ENCODE assay signal across 17 cellular contexts in the genomic region with DNA sequence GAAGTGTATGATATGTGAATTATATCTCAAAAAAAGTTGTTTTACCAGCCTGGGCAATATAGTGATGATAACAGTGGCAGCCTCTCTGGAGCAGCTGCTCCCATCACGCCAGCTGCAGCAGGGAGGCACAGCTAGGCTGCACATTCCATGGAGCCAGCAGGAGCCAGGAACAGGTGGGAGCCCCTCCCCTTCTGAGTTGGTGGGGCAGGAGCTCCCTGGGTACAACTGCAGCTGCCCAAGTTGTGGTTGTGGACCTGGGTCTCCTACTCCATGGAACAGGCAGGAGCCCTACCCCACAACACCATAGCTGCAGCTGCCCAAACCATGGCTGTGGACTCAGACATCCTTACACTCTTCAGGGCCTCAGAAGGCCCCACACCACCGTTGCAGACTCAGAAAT. TPM values are rescaled to one million over a fixed set of nuclear protein-coding genes. Genes with fewer than 3 reads are reported as not detected.
DNase-seq lines count a peak whose midpoint lies in the region; ATAC-seq and TF ChIP-seq lines count a peak whose summit lies in the region.
"Had no signal": no experiment of that assay in that cellular context is flagged by ENCODE, and none has a peak within 500 bp of the region (broad histone marks: within the 10 kb centered on the region; RNA-seq: fewer than 3 reads in every experiment).

No MANE protein-coding gene starts in this region.

- intact Hi-C loops in PC-9 (cut with micrococcal nuclease; ENCODE audit: unreplicated experiment), result no loop called here

- H3K9ac ChIP-seq in trophoblast cell (ENCODE audit: low read length), result no peak overlapping the region
- H3K9ac ChIP-seq: BLaER1 treated with 17β-estradiol and CSF1 and Interleukin-3, amounts not matched to agents 10 nM and 100 nM had no signal

- H2BK120ac ChIP-seq in trophoblast cell (ENCODE audit: insufficient read depth, low read length, poor library complexity), result no peak overlapping the region

- H3K4me2 ChIP-seq in trophoblast cell (ENCODE audit: low read length), result no peak overlapping the region
- H3K4me2 ChIP-seq in PC-9, result no peak overlapping the region
- H3K4me2 ChIP-seq: BLaER1 treated with 17β-estradiol and CSF1 and Interleukin-3, amounts not matched to agents 10 nM and 100 nM; GM23338 had no signal

- CTCF ChIA-PET in PC-9 (lab: Charles Lee), result no interaction called here

- H3K4me1 ChIP-seq in trophoblast cell (ENCODE audit: control insufficient read depth in 1 of 2, insufficient read depth in 2 of 2, low read length in 2 of 2), result no peaks in the 10 kb centered on the region
- no peaks in the 10 kb centered on the region for H3K4me1 ChIP-seq in PC-9 (replicated peaks; ENCODE audit: insufficient read depth)
- H3K4me1 ChIP-seq: BLaER1 treated with 17β-estradiol and CSF1 and Interleukin-3, amounts not matched to agents 10 nM and 100 nM had no signal

- H3K23ac ChIP-seq in trophoblast cell (ENCODE audit: low read length), result no peak overlapping the region

- H3F3A ChIP-seq in PC-9 (ENCODE audit: insufficient read depth, low read depth), result no peaks in the 10 kb centered on the region

- H2BK12ac ChIP-seq in trophoblast cell (ENCODE audit: low read length), result no peak overlapping the region

- H3K4ac ChIP-seq in trophoblast cell (ENCODE audit: low read depth, low read length), result no peak overlapping the region

- BruUV-seq in PC-9 (replicated peaks; lab: Mats Ljungman, UMichigan), result no TSS peak

- H3K79me1 ChIP-seq in trophoblast cell (ENCODE audit: low read length), result no peaks in the 10 kb centered on the region

- no CpG with 5 or more reads among the region's 2 CpGs for WGBS in trophoblast cell (ENCODE audit: extremely low coverage, insufficient coverage, insufficient read length)

- no peak overlapping the region for H2BK5ac ChIP-seq in trophoblast cell (ENCODE audit: low read depth, low read length, poor library complexity)

- TF ChIP-seq CTCF in PC-9 (conservative IDR thresholded peaks at IDR 0.05), result no peak

- H3K27ac ChIP-seq in trophoblast cell (ENCODE audit: low read depth, low read length) (no peak overlapping the region), PC-9 (no peak overlapping the region)
- H3K27ac ChIP-seq: BLaER1 treated with 17β-estradiol and CSF1 and Interleukin-3, amounts not matched to agents 10 nM and 100 nM had no signal

- no peaks in the 10 kb centered on the region for H3K4me1 Mint-ChIP-seq in stimulated activated naive CD8-positive, alpha-beta T cell treated with anti-CD3 and anti-CD28 coated beads, Interleukin-15, amount 100 ng/mL, for 72 hours
- H3K4me1 Mint-ChIP-seq: B cell; CD8-positive, alpha-beta memory T cell; GM23338; IgD-negative memory B cell had no signal

- H3K27me3 Mint-ChIP-seq in stimulated activated naive CD8-positive, alpha-beta T cell treated with anti-CD3 and anti-CD28 coated beads, Interleukin-15, amount 100 ng/mL, for 72 hours, result peaks cover 13% of the 10 kb centered on the region

- H3K79me2 ChIP-seq in trophoblast cell (ENCODE audit: control insufficient read depth, insufficient read depth, low read length, poor library complexity) (no peaks in the 10 kb centered on the region), PC-9 (ENCODE audit: low read depth) (no peaks in the 10 kb centered on the region)

- no peaks in the 10 kb centered on the region for H4K20me1 ChIP-seq in PC-9 (ENCODE audit: insufficient read depth)
- H4K20me1 ChIP-seq: BLaER1 treated with 17β-estradiol and CSF1 and Interleukin-3, amounts not matched to agents 10 nM and 100 nM had no signal

- no peak overlapping the region for H3K18ac ChIP-seq in trophoblast cell (ENCODE audit: low read length)

- H4K8ac ChIP-seq in trophoblast cell (ENCODE audit: low read depth, low read length), result no peak overlapping the region

- no peaks in the 10 kb centered on the region for H3K36me3 ChIP-seq in trophoblast cell (ENCODE audit: control insufficient read depth in 1 of 2, insufficient read depth in 2 of 2, low read length in 2 of 2)
- no peaks in the 10 kb centered on the region for H3K36me3 ChIP-seq in PC-9 (ENCODE audit: low read depth)

- H3K4me3 ChIP-seq in trophoblast cell (ENCODE audit: low read depth, low read length) (peak overlapping the region; percentile 35), PC-9 (no peak overlapping the region)
- H3K4me3 ChIP-seq: BLaER1 treated with 17β-estradiol and CSF1 and Interleukin-3, amounts not matched to agents 10 nM and 100 nM; GM23338 had no signal

- peak; percentile 14 for ATAC-seq in stimulated activated naive CD8-positive, alpha-beta T cell treated with anti-CD3 and anti-CD28 coated beads, Interleukin-15, Interleukin-2, amounts not matched to agents 100 U/mL and 50 U/mL, for 24 hours
- ATAC-seq in stimulated activated naive CD8-positive, alpha-beta T cell treated with anti-CD3 and anti-CD28 coated beads, Interleukin-15, amount 100 ng/mL, for 72 hours, result no peak
- ATAC-seq in esophagus mucosa, result peak; percentile 13
- no peak for ATAC-seq in HG02798 (IDR thresholded peaks at IDR 0.05; ENCODE audit: poor library complexity, unreplicated experiment)
- ATAC-seq: GM23338, HCT116, HepG2 had no signal

- DNase-seq in stimulated activated naive CD8-positive, alpha-beta T cell treated with anti-CD3 and anti-CD28 coated beads, Interleukin-15, Interleukin-2, amounts not matched to agents 100 U/mL and 50 U/mL, for 24 hours, result no peak
- DNase-seq in stimulated activated naive CD8-positive, alpha-beta T cell treated with anti-CD3 and anti-CD28 coated beads, Interleukin-15, amount 100 ng/mL, for 72 hours, result no peak
- DNase-seq in trophoblast cell (no peak), NCI-H2196 (lab: John Stamatoyannopoulos, UW; ENCODE audit: unreplicated experiment) (no peak), PC-9 (no peak)
- DNase-seq: CD8-positive, alpha-beta memory T cell; COR-L47; DMS 273 treated with DMSO at 0.1 percent for 48 hours; H7 had no signal

- no peak overlapping the region for H3K4me3 Mint-ChIP-seq in stimulated activated naive CD8-positive, alpha-beta T cell treated with anti-CD3 and anti-CD28 coated beads, Interleukin-15, amount 100 ng/mL, for 72 hours
- H3K4me3 Mint-ChIP-seq: B cell; CD8-positive, alpha-beta memory T cell; GM23338; IgD-negative memory B cell had no signal

- POLR2A ChIA-PET in PC-9 (lab: Charles Lee; ENCODE audit: unreplicated experiment), result no interaction called here

- H3K27me3 ChIP-seq in trophoblast cell (ENCODE audit: insufficient read depth, low read length) (no peaks in the 10 kb centered on the region), PC-9 (ENCODE audit: insufficient read depth, low read depth) (no peaks in the 10 kb centered on the region)
- H3K27me3 ChIP-seq: BLaER1 treated with 17β-estradiol and CSF1 and Interleukin-3, amounts not matched to agents 10 nM and 100 nM had no signal

- no peaks in the 10 kb centered on the region for H3K9me2 ChIP-seq in PC-9 (ENCODE audit: insufficient read depth)

- no peak overlapping the region for H2AFZ ChIP-seq in trophoblast cell (ENCODE audit: insufficient read depth, low read length, poor library complexity)
- H2AFZ ChIP-seq in PC-9, result no peak overlapping the region
- H2AFZ ChIP-seq: GM23338 had no signal

- no peak overlapping the region for H3K27ac Mint-ChIP-seq in stimulated activated naive CD8-positive, alpha-beta T cell treated with anti-CD3 and anti-CD28 coated beads, Interleukin-15, amount 100 ng/mL, for 72 hours
- H3K27ac Mint-ChIP-seq: B cell, GM23338, IgD-negative memory B cell had no signal

- H4K91ac ChIP-seq in trophoblast cell (ENCODE audit: low read depth, low read length), result no peak overlapping the region

- no peaks in the 10 kb centered on the region for H3K9me3 Mint-ChIP-seq in stimulated activated naive CD8-positive, alpha-beta T cell treated with anti-CD3 and anti-CD28 coated beads, Interleukin-15, amount 100 ng/mL, for 72 hours
- H3K9me3 Mint-ChIP-seq: CD8-positive, alpha-beta memory T cell; IgD-negative memory B cell had no signal

- H2AK5ac ChIP-seq in trophoblast cell (ENCODE audit: low read length), result no peak overlapping the region

- no peak overlapping the region for H4K12ac ChIP-seq in trophoblast cell (ENCODE audit: low read depth, low read length)

- H3K9me3 ChIP-seq in trophoblast cell (ENCODE audit: insufficient read depth, low read depth, low read length), result peaks cover 14% of the 10 kb centered on the region
- no peaks in the 10 kb centered on the region for H3K9me3 ChIP-seq in PC-9 (ENCODE audit: insufficient read depth, low read depth)

- H3K14ac ChIP-seq in trophoblast cell (ENCODE audit: low read length), result no peak overlapping the region

RNA-seq across cellular contexts. Expression of gene FNBP1L, which starts 21.7 kb away (rescaled TPM):
- 8.5 TPM for total RNA-seq in esophagus mucosa
- 82.4 and 84.4 TPM in 2 replicates for polyA plus RNA-seq in trophoblast cell (2013)
- 34.1 and 34.3 TPM in 2 replicates for total RNA-seq in PC-9 (2021)

Comparison
In these comparisons a context has a peak if more than half of its experiments do, and no peak if none do; other contexts are left out.
1. ATAC-seq: peak in stimulated activated naive CD8-positive, alpha-beta T cell treated with anti-CD3 and anti-CD28 coated beads, Interleukin-15, Interleukin-2, amounts not matched to agents 100 U/mL and 50 U/mL, for 24 hours (single experiment) and esophagus mucosa (single experiment); none in stimulated activated naive CD8-positive, alpha-beta T cell treated with anti-CD3 and anti-CD28 coated beads, Interleukin-15, amount 100 ng/mL, for 72 hours (single experiment) and HG02798 (single experiment).